Comparison of ENCODE assay signal across 8 cellular contexts in genomic region chr10:103645141-103646054, GRCh38.
DNase-seq lines count a peak whose midpoint lies in the region; ATAC-seq lines count a peak whose summit lies in the region.

No MANE protein-coding gene starts in this region.

- H3K9ac ChIP-seq in adipocyte (ENCODE audit: low read length), result peak overlapping the region; percentile 13
- no peak overlapping the region for H3K9ac ChIP-seq in Karpas-422 (ENCODE audit: low read length)

- H3K27me3 ChIP-seq in adipocyte (replicated peaks; ENCODE audit: control insufficient read depth, insufficient read depth, low read length) (no peaks in the 10 kb centered on the region), right cardiac atrium (ENCODE audit: control insufficient read depth, insufficient read depth) (no peaks in the 10 kb centered on the region), Karpas-422 (ENCODE audit: low read length) (no peaks in the 10 kb centered on the region)

- peak; percentile 5 to 37 for ATAC-seq in right cardiac atrium

- 52% methylated on average over 12 of the region's 12 CpGs for WGBS in right cardiac atrium

- no peaks in the 10 kb centered on the region for H3K79me2 ChIP-seq in Karpas-422 (ENCODE audit: low read length)

- H3K9me3 ChIP-seq in adipocyte (ENCODE audit: control insufficient read depth, low read length) (no peaks in the 10 kb centered on the region), right cardiac atrium (ENCODE audit: control insufficient read depth, low read length) (no peaks in the 10 kb centered on the region), Karpas-422 (ENCODE audit: low read length) (no peaks in the 10 kb centered on the region)

- H2AFZ ChIP-seq in Karpas-422 (ENCODE audit: low read length), result no peak overlapping the region

- H3K4me1 ChIP-seq in adipocyte (ENCODE audit: control insufficient read depth, insufficient read depth, low read length), result peaks cover 86% of the 10 kb centered on the region
- peaks cover 44% of the 10 kb centered on the region for H3K4me1 ChIP-seq in right cardiac atrium (ENCODE audit: control insufficient read depth, insufficient read depth, low read length)
- H3K4me1 ChIP-seq in Karpas-422 (ENCODE audit: low read length), result no peaks in the 10 kb centered on the region

- no peaks in the 10 kb centered on the region; the same call in 1 of the 2 replicates for H4K20me1 ChIP-seq in Karpas-422 (ENCODE audit: insufficient read depth, low read depth, low read length)

- no peak overlapping the region for H3K4me2 ChIP-seq in Karpas-422 (ENCODE audit: low read depth, low read length, poor library complexity, severe bottlenecking)

- H3K36me3 ChIP-seq in adipocyte (ENCODE audit: control insufficient read depth, insufficient read depth, low read length, severe bottlenecking) (peaks cover 64% of the 10 kb centered on the region), Karpas-422 (ENCODE audit: insufficient read depth, low read length) (no peaks in the 10 kb centered on the region)

- H3K27ac ChIP-seq in right cardiac atrium (ENCODE audit: low read length) (no peak overlapping the region), Karpas-422 (ENCODE audit: low read length) (no peak overlapping the region)

- intact Hi-C loops in right cardiac atrium (cut with DNase I), result no loop called here

- DNase-seq in HCEC 1CT (peak; percentile 99), adipocyte (ENCODE audit: low read depth) (peak; percentile 90), right cardiac atrium (peak; percentile 70 to 78 (median 74)), smooth muscle cell of the brain vasculature (ENCODE audit: low read depth, low spot score) (peak; percentile 54), NCI-H2081 (lab: John Stamatoyannopoulos, UW) (no peak), Karpas-422 (no peak), cortex of kidney (lab: John Stamatoyannopoulos, UW) (no peak)
- no peak for DNase-seq in activated naive CD4-positive, alpha-beta T cell (lab: John Stamatoyannopoulos, UW)

- H3K4me3 ChIP-seq in adipocyte (ENCODE audit: low read length) (no peak overlapping the region), right cardiac atrium (ENCODE audit: low read length) (no peak overlapping the region), Karpas-422 (ENCODE audit: low read length) (no peak overlapping the region)

- H3K9me2 ChIP-seq in Karpas-422 (replicated peaks; ENCODE audit: insufficient read depth, low read length), result no peaks in the 10 kb centered on the region

Comparison
In these comparisons a context has a peak if more than half of its experiments do, and no peak if none do; other contexts are left out.
1. DNase-seq: peak in HCEC 1CT (single experiment), adipocyte (single experiment), right cardiac atrium (3 of 3) and smooth muscle cell of the brain vasculature (single experiment); none in NCI-H2081 (0 of 2), Karpas-422 (single experiment), cortex of kidney (single experiment) and activated naive CD4-positive, alpha-beta T cell (0 of 4).